ENCODE assay signal across 11 cellular contexts in the genomic region with DNA sequence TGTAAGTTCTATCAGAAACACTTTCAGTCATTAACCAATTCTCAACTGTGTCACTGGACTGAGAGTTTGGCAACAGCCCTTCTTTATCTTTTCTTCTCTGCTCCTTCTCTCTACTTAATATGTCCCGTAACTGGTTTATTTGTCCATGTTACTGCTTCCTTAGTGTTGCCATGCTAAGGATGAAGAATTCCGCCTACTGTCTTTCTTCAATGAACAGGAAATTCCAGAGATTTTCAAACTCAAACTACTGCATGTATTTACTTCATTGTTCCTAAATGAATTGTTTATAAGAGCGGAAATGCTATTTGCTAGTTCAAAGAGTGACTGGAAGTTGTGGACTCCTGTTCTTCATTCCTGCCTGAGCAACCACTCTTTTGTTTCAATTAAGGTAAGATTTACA.
"Had no signal": no experiment of that assay in that cellular context is flagged by ENCODE, and none has a peak within 500 bp of the region (broad histone marks: within the 10 kb centered on the region; RNA-seq: fewer than 3 reads in every experiment).

No MANE protein-coding gene starts in this region.

- H3K27ac Mint-ChIP-seq: activated naive CD4-positive, alpha-beta T cell treated with anti-CD3 and anti-CD28 coated beads, Interleukin-2, amount 50 U/mL, for 24 hours had no signal

- H3K4me1 Mint-ChIP-seq: activated naive CD4-positive, alpha-beta T cell treated with anti-CD3 and anti-CD28 coated beads, Interleukin-2, amount 50 U/mL, for 24 hours had no signal

- DNase-seq: activated CD4-positive, alpha-beta T cell treated with anti-CD3 and anti-CD28 coated beads, Interleukin-2, amount 50 U/mL, for 1 hour; amniotic stem cell; natural killer cell; sigmoid colon; stimulated activated CD4-positive, alpha-beta T cell treated with anti-CD3 and anti-CD28 coated beads, Interleukin-2, amount 100 ng/mL, for 24 hours; stimulated activated naive CD4-positive, alpha-beta T cell; substantia nigra; trophoblast cell had no signal

- ATAC-seq: natural killer cell had no signal

- H3K27me3 Mint-ChIP-seq: activated naive CD4-positive, alpha-beta T cell treated with anti-CD3 and anti-CD28 coated beads, Interleukin-2, amount 50 U/mL, for 24 hours had no signal

- H3K4me3 Mint-ChIP-seq: activated naive CD4-positive, alpha-beta T cell treated with anti-CD3 and anti-CD28 coated beads, Interleukin-2, amount 50 U/mL, for 24 hours; natural killer cell had no signal

- H3K4me3 ChIP-seq: breast epithelium, hepatocyte, sigmoid colon had no signal

- H3K9me3 Mint-ChIP-seq: activated naive CD4-positive, alpha-beta T cell treated with anti-CD3 and anti-CD28 coated beads, Interleukin-2, amount 50 U/mL, for 24 hours; natural killer cell had no signal
